9 cellular contexts compared by ENCODE assay signal in the genomic region with DNA sequence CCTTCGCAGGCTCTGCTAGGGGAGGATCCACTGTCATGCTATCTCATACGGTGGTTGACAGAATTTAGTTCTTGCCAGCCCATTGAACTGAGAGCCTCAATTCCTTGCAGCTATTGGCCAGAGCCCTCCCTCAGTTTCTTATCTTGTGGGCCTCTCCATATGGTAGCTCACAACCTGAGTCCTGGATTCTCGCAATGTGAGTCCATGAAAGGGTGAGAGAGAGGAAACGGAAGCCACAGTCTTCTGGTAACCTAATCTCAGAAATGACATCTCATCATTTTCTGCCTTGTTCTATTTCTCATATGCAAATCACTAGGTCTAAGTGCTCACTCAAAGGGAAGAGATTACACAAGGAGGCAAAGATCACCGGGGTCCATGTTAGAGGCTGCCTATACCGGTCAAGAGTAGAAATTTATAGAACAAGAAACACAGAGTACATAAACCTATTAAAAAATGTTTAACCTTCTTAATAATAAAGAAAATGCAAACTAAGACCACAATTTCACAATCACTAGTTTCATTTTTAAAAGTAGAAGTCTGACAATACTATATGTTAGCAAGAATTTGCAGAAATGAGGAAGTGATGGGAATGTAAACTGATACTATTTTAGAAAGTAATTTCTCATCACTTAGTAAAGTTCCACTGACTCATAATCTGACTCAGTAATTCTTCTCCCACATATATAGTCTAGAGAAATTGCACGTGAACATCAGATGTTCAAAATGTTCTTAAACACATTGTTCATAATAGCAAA.
DNase-seq lines count a peak whose midpoint lies in the region; ATAC-seq and TF ChIP-seq lines count a peak whose summit lies in the region.
"Had no signal": no experiment of that assay in that cellular context is flagged by ENCODE, and none has a peak within 500 bp of the region (broad histone marks: within the 10 kb centered on the region; RNA-seq: fewer than 3 reads in every experiment).

No MANE protein-coding gene starts in this region.

- no peaks in the 10 kb centered on the region for H3K4me1 Mint-ChIP-seq in immature natural killer cell
- H3K4me1 Mint-ChIP-seq: activated naive CD8-positive, alpha-beta T cell treated with anti-CD3 and anti-CD28 coated beads, Interleukin-2, amount 10 ng/mL, durations not matched to agents 7 days and 5 days had no signal

- TF ChIP-seq POLR2A in testis (IDR thresholded peaks at IDR 0.05) = no peak

- H3K27me3 Mint-ChIP-seq in immature natural killer cell (ENCODE audit: low read depth in 3 of 3) = no peaks in the 10 kb centered on the region
- H3K27me3 Mint-ChIP-seq: activated naive CD8-positive, alpha-beta T cell treated with anti-CD3 and anti-CD28 coated beads, Interleukin-2, amount 10 ng/mL, durations not matched to agents 7 days and 5 days had no signal

- no peak overlapping the region for H3K27ac ChIP-seq in testis

- DNase-seq in stimulated activated CD4-positive, alpha-beta T cell treated with anti-CD3 and anti-CD28 coated beads, Interleukin-4, amount 100 ng/mL, for 24 hours = peak; percentile 3
- no peak for DNase-seq in stimulated activated CD4-positive, alpha-beta T cell treated with anti-CD3 and anti-CD28 coated beads, Interleukin-12 subunit alpha, Interleukin-12 subunit beta, amount 100 ng/mL, for 4 hours
- DNase-seq in RPMI7951 (ENCODE audit: low read depth) = peak; percentile 50
- peak; percentile 7 for DNase-seq in medulla oblongata (ENCODE audit: extremely low spot score)
- no peak for DNase-seq in immature natural killer cell
- DNase-seq in testis = no peak
- no peak for DNase-seq in DMS53 treated with DMSO at 0.1 percent for 48 hours (lab: John Stamatoyannopoulos, UW; ENCODE audit: unreplicated experiment)
- DNase-seq: activated naive CD8-positive, alpha-beta T cell treated with anti-CD3 and anti-CD28 coated beads, Interleukin-2, amount 10 ng/mL, durations not matched to agents 7 days and 5 days had no signal

- H3K4me3 ChIP-seq in testis = no peak overlapping the region

- H3K27me3 ChIP-seq in testis = no peaks in the 10 kb centered on the region

- no peak overlapping the region for H3K27ac Mint-ChIP-seq in immature natural killer cell
- H3K27ac Mint-ChIP-seq: activated naive CD8-positive, alpha-beta T cell treated with anti-CD3 and anti-CD28 coated beads, Interleukin-2, amount 10 ng/mL, durations not matched to agents 7 days and 5 days had no signal

- H3K36me3 ChIP-seq in testis (ENCODE audit: low read depth, missing control alignments) = no peaks in the 10 kb centered on the region

- TF ChIP-seq CTCF in testis (IDR thresholded peaks at IDR 0.05) = no peak

- no peak overlapping the region for H3K4me3 Mint-ChIP-seq in immature natural killer cell
- H3K4me3 Mint-ChIP-seq: activated naive CD8-positive, alpha-beta T cell treated with anti-CD3 and anti-CD28 coated beads, Interleukin-2, amount 10 ng/mL, durations not matched to agents 7 days and 5 days had no signal

- H3K4me1 ChIP-seq in testis = no peaks in the 10 kb centered on the region

- ATAC-seq in HG02981 (IDR thresholded peaks at IDR 0.05; ENCODE audit: unreplicated experiment) = peak; percentile 93

- no peaks in the 10 kb centered on the region for H3K36me3 Mint-ChIP-seq in immature natural killer cell
- H3K36me3 Mint-ChIP-seq: activated naive CD8-positive, alpha-beta T cell treated with anti-CD3 and anti-CD28 coated beads, Interleukin-2, amount 10 ng/mL, durations not matched to agents 7 days and 5 days had no signal

- intact Hi-C loops in testis (cut with DNase I; ENCODE audit: low total_unique reads) = no loop called here

- no peaks in the 10 kb centered on the region for H3K9me3 ChIP-seq in testis

- peaks cover 0 to 11% (median 7%) of the 10 kb centered on the region in 6 donors for H3K9me3 Mint-ChIP-seq in immature natural killer cell

- WGBS in testis, 2 donors = 62 to 73% methylated on average over 7 of the region's 7 CpGs

Comparison
In these comparisons a context has a peak if more than half of its experiments do, and no peak if none do; other contexts are left out.
1. DNase-seq: peak in stimulated activated CD4-positive, alpha-beta T cell treated with anti-CD3 and anti-CD28 coated beads, Interleukin-4, amount 100 ng/mL, for 24 hours (single experiment), RPMI7951 (single experiment) and medulla oblongata (single experiment); none in stimulated activated CD4-positive, alpha-beta T cell treated with anti-CD3 and anti-CD28 coated beads, Interleukin-12 subunit alpha, Interleukin-12 subunit beta, amount 100 ng/mL, for 4 hours (single experiment), immature natural killer cell (0 of 3), testis (single experiment) and DMS53 treated with DMSO at 0.1 percent for 48 hours (single experiment).